In genomic region chr9:37456808-37457207, GRCh38 we compare ENCODE assay signal across 18 cellular contexts. TPM values are rescaled to one million over a fixed set of nuclear protein-coding genes. Genes with fewer than 3 reads are reported as not detected.
DNase-seq lines count a peak whose midpoint lies in the region; TF ChIP-seq lines count a peak whose summit lies in the region.
"Had no signal": no experiment of that assay in that cellular context is flagged by ENCODE, and none has a peak within 500 bp of the region (broad histone marks: within the 10 kb centered on the region; RNA-seq: fewer than 3 reads in every experiment).

No MANE protein-coding gene starts in this region.

- H3K4me1 ChIP-seq in Karpas-422 (ENCODE audit: low read length): peaks cover 76% of the 10 kb centered on the region
- peaks cover 5% of the 10 kb centered on the region for H3K4me1 ChIP-seq in hepatocyte (ENCODE audit: insufficient read depth)

- peak overlapping the region; percentile 63 for H3K4me3 Mint-ChIP-seq in type B pancreatic cell

- H3K79me2 ChIP-seq in Karpas-422 (ENCODE audit: low read length) (peaks cover 98% of the 10 kb centered on the region), hepatocyte (peaks cover 99% of the 10 kb centered on the region)

- H3K4me3 ChIP-seq in Karpas-422 (ENCODE audit: low read length) (no peak overlapping the region), hepatocyte (no peak overlapping the region)

- 0 out of 2 replicates have a peak, but pooled peaks cover 5% of the 10 kb centered on the region for H4K20me1 ChIP-seq in Karpas-422 (ENCODE audit: insufficient read depth, low read depth, low read length)
- H4K20me1 ChIP-seq in hepatocyte (ENCODE audit: insufficient read depth, poor library complexity, severe bottlenecking): peaks cover 78% of the 10 kb centered on the region

- peaks cover 16% of the 10 kb centered on the region for H3K4me1 Mint-ChIP-seq in type B pancreatic cell (ENCODE audit: unreplicated experiment)

- H3K27ac Mint-ChIP-seq in type B pancreatic cell: peak overlapping the region; percentile 95

- H3K36me3 Mint-ChIP-seq in type B pancreatic cell: peaks cover 28% of the 10 kb centered on the region

- H2AFZ ChIP-seq in Karpas-422 (ENCODE audit: low read length): no peak overlapping the region
- H2AFZ ChIP-seq in hepatocyte: no peak overlapping the region

- H3K4me2 ChIP-seq in Karpas-422 (ENCODE audit: low read depth, low read length, poor library complexity, severe bottlenecking): no peak overlapping the region
- no peak overlapping the region for H3K4me2 ChIP-seq in hepatocyte

- H3K9ac ChIP-seq in Karpas-422 (ENCODE audit: low read length): no peak overlapping the region

- H3K36me3 ChIP-seq in Karpas-422 (ENCODE audit: insufficient read depth, low read length) (peaks cover 8% of the 10 kb centered on the region; the same call in 1 of the 2 replicates), hepatocyte (replicated peaks; ENCODE audit: insufficient read depth, low read depth) (no peaks in the 10 kb centered on the region)

- 81% methylated on average over 1 of the region's 1 CpG for WGBS in hepatocyte (ENCODE audit: low lambda C conversion rate, missing lambda C conversion rate)

- no peaks in the 10 kb centered on the region for H3K9me3 ChIP-seq in Karpas-422 (ENCODE audit: low read length)
- H3K9me3 ChIP-seq in hepatocyte (ENCODE audit: low read depth): no peaks in the 10 kb centered on the region

- H3K27me3 ChIP-seq in Karpas-422 (ENCODE audit: low read length) (no peaks in the 10 kb centered on the region), hepatocyte (no peaks in the 10 kb centered on the region)

- H3K9me2 ChIP-seq in Karpas-422 (replicated peaks; ENCODE audit: insufficient read depth, low read length): no peaks in the 10 kb centered on the region
- no peaks in the 10 kb centered on the region for H3K9me2 ChIP-seq in hepatocyte (replicated peaks; ENCODE audit: insufficient read depth)

- no peaks in the 10 kb centered on the region for H3K27me3 Mint-ChIP-seq in type B pancreatic cell

- DNase-seq in Karpas-422 (no peak), hepatocyte (ENCODE audit: low spot score) (no peak), type B pancreatic cell (ENCODE audit: extremely low spot score, unreplicated experiment) (no peak), posterior cingulate gyrus (no peak), NCI-H1048 (lab: John Stamatoyannopoulos, UW) (no peak), dedifferentiated amniotic fluid mesenchymal stem cell (ENCODE audit: extremely low spot score) (no peak)
- DNase-seq: ACHN; C1 segment of cervical spinal cord; DND-41; H7; IMR-90; MM.1S; NCI-H1092 treated with DMSO at 0.1 percent for 48 hours; NCI-H1694; NCI-H2081 treated with DMSO at 0.1 percent for 48 hours; NK-92 treated with Interleukin-12 subunit alpha and Interleukin-12 subunit beta, amount 100 ng/mL, for 24 hours; Right ventricle myocardium superior had no signal

- intact Hi-C loops in posterior cingulate gyrus (cut with DNase I): no loop called here

- no peak for TF ChIP-seq CTCF in VCaP (conservative IDR thresholded peaks at IDR 0.05)
- no peak for TF ChIP-seq CTCF in hepatocyte (IDR thresholded peaks at IDR 0.05; ENCODE audit: poor library complexity)
- TF ChIP-seq CTCF in type B pancreatic cell (conservative IDR thresholded peaks at IDR 0.05): no peak

- peak overlapping the region; percentile 46 for H3K27ac ChIP-seq in Karpas-422 (ENCODE audit: low read length)
- peak overlapping the region; percentile 52; the same call in 1 of the 2 replicates for H3K27ac ChIP-seq in VCaP
- H3K27ac ChIP-seq in hepatocyte: peak overlapping the region; percentile 8

- H3K9me3 Mint-ChIP-seq in type B pancreatic cell: no peaks in the 10 kb centered on the region

RNA-seq across cellular contexts. Expression of gene ZBTB5, which starts 8.4 kb away (rescaled TPM):
- total RNA-seq in Karpas-422 (2014; rRNA removed; shearing (Covaris generic); ENCODE audit: low replicate concordance): 24.6 and 31.3 TPM in 2 replicates
- total RNA-seq in hepatocyte (16.1 and 21.8 TPM in 2 replicates), type B pancreatic cell (ENCODE audit: low replicate concordance) (22.6 and 25.9 TPM in 2 replicates)
- 3.8 and 4.3 TPM in 2 replicates for polyA plus RNA-seq in hepatocyte

RNA-seq across cellular contexts. Expression of gene POLR1E, which starts 28.9 kb away (rescaled TPM):
- 39.8 and 46.9 TPM in 2 replicates for total RNA-seq in Karpas-422 (2014; rRNA removed; shearing (Covaris generic); ENCODE audit: low replicate concordance)
- total RNA-seq in hepatocyte (13.3 and 13.6 TPM in 2 replicates), type B pancreatic cell (ENCODE audit: low replicate concordance) (16.3 and 26.9 TPM in 2 replicates)
- polyA plus RNA-seq in hepatocyte: 6.5 and 8.4 TPM in 2 replicates

RNA-seq across cellular contexts. Expression of gene GRHPR, which starts 34.3 kb away (rescaled TPM):
- 234 and 345 TPM in 2 replicates for total RNA-seq in Karpas-422 (2014; rRNA removed; shearing (Covaris generic); ENCODE audit: low replicate concordance)
- total RNA-seq in hepatocyte (164 and 168 TPM in 2 replicates), type B pancreatic cell (ENCODE audit: low replicate concordance) (81.6 and 109 TPM in 2 replicates)
- 119 and 137 TPM in 2 replicates for polyA plus RNA-seq in hepatocyte
